8 cellular contexts compared by ENCODE assay signal in genomic region chr11:113114452-113115027, GRCh38.
DNase-seq lines count a peak whose midpoint lies in the region; ATAC-seq and TF ChIP-seq lines count a peak whose summit lies in the region.

No MANE protein-coding gene starts in this region.

- H3K4me3 ChIP-seq in astrocyte of the cerebellum (ENCODE audit: low read depth, low read length) = no peak overlapping the region

- H3K4me1 Mint-ChIP-seq in immature natural killer cell = peaks cover 3 to 42% of the 10 kb centered on the region in 2 donors
- H3K4me1 Mint-ChIP-seq in activated T-helper 17 cell treated with anti-CD3 and anti-CD28 coated beads, Interleukin-2, amount 50 U/mL, for 72 hours = no peaks in the 10 kb centered on the region
- no peaks in the 10 kb centered on the region for H3K4me1 Mint-ChIP-seq in activated naive CD8-positive, alpha-beta T cell treated with anti-CD3 and anti-CD28 coated beads for 36 hours

- in situ Hi-C loops in astrocyte of the cerebellum (cut with HindIII; ENCODE audit: low sequenced_read_pairs) = loop anchor here (5.0 kb wide), 1 partner anchor 512 kb away; no protein-coding TSS in a partner anchor

- intact Hi-C loops in Right ventricle myocardium inferior (cut with DNase I) = loop anchor here (2.0 to 10.0 kb wide), 4 partner anchors 152 to 527 kb away; no protein-coding TSS in a partner anchor
- intact Hi-C loops in cardiac septum (cut with DNase I) = loop anchor here (5.0 to 10.0 kb wide), 5 partner anchors 152 to 820 kb away; partner anchors contain the start of gene NCAM1

- TF ChIP-seq CTCF in astrocyte of the cerebellum (IDR thresholded peaks at IDR 0.05; ENCODE audit: low read depth, low read length, missing control alignments) = peak; percentile 94

- peak; percentile 85 for ATAC-seq in Right ventricle myocardium inferior
- no peak for ATAC-seq in activated T-helper 17 cell treated with anti-CD3 and anti-CD28 coated beads, Interleukin-2, amount 50 U/mL, for 72 hours (replicated peaks)

- H3K9me3 Mint-ChIP-seq in immature natural killer cell = no peaks in the 10 kb centered on the region
- no peaks in the 10 kb centered on the region for H3K9me3 Mint-ChIP-seq in activated T-helper 17 cell treated with anti-CD3 and anti-CD28 coated beads, Interleukin-2, amount 50 U/mL, for 72 hours
- no peaks in the 10 kb centered on the region for H3K9me3 Mint-ChIP-seq in activated naive CD8-positive, alpha-beta T cell treated with anti-CD3 and anti-CD28 coated beads for 36 hours

- DNase-seq in Right ventricle myocardium inferior (ENCODE audit: missing footprints) (no peak), cardiac septum (ENCODE audit: low spot score) (no peak), NCI-H2196 (lab: John Stamatoyannopoulos, UW; ENCODE audit: unreplicated experiment) (peak; percentile 69), astrocyte of the cerebellum (ENCODE audit: low read depth) (peak; percentile 20), immature natural killer cell (peak; percentile 24 to 47 (median 34)), smooth muscle cell of the brain vasculature (ENCODE audit: low read depth, low spot score) (peak; percentile 12)
- DNase-seq in activated naive CD8-positive, alpha-beta T cell treated with anti-CD3 and anti-CD28 coated beads for 36 hours = no peak

- no peaks in the 10 kb centered on the region for H3K27me3 Mint-ChIP-seq in immature natural killer cell (ENCODE audit: low read depth in 3 of 3)
- peaks cover 14% of the 10 kb centered on the region for H3K27me3 Mint-ChIP-seq in activated T-helper 17 cell treated with anti-CD3 and anti-CD28 coated beads, Interleukin-2, amount 50 U/mL, for 72 hours
- H3K27me3 Mint-ChIP-seq in activated naive CD8-positive, alpha-beta T cell treated with anti-CD3 and anti-CD28 coated beads for 36 hours = peaks cover 8% of the 10 kb centered on the region

- no peaks in the 10 kb centered on the region for H3K36me3 Mint-ChIP-seq in immature natural killer cell
- no peaks in the 10 kb centered on the region for H3K36me3 Mint-ChIP-seq in activated T-helper 17 cell treated with anti-CD3 and anti-CD28 coated beads, Interleukin-2, amount 50 U/mL, for 72 hours (ENCODE audit: low read depth)
- no peaks in the 10 kb centered on the region for H3K36me3 Mint-ChIP-seq in activated naive CD8-positive, alpha-beta T cell treated with anti-CD3 and anti-CD28 coated beads for 36 hours

- peak overlapping the region in 1 of 6 donors; percentile 32 for H3K27ac Mint-ChIP-seq in immature natural killer cell
- H3K27ac Mint-ChIP-seq in activated T-helper 17 cell treated with anti-CD3 and anti-CD28 coated beads, Interleukin-2, amount 50 U/mL, for 72 hours = no peak overlapping the region
- no peak overlapping the region for H3K27ac Mint-ChIP-seq in activated naive CD8-positive, alpha-beta T cell treated with anti-CD3 and anti-CD28 coated beads for 36 hours

- H3K4me3 Mint-ChIP-seq in immature natural killer cell = no peak overlapping the region
- no peak overlapping the region for H3K4me3 Mint-ChIP-seq in activated T-helper 17 cell treated with anti-CD3 and anti-CD28 coated beads, Interleukin-2, amount 50 U/mL, for 72 hours
- H3K4me3 Mint-ChIP-seq in activated naive CD8-positive, alpha-beta T cell treated with anti-CD3 and anti-CD28 coated beads for 36 hours = no peak overlapping the region

Comparison
In these comparisons a context has a peak if more than half of its experiments do, and no peak if none do; other contexts are left out.
1. DNase-seq: peak in NCI-H2196 (single experiment), astrocyte of the cerebellum (single experiment), immature natural killer cell (3 of 3) and smooth muscle cell of the brain vasculature (single experiment); none in Right ventricle myocardium inferior (single experiment), cardiac septum (single experiment) and activated naive CD8-positive, alpha-beta T cell treated with anti-CD3 and anti-CD28 coated beads for 36 hours (single experiment).